9 cellular contexts compared by ENCODE assay signal in genomic region chr1:218377143-218377660, GRCh38. TPM values are rescaled to one million over a fixed set of nuclear protein-coding genes. Genes with fewer than 3 reads are reported as not detected.
A peak's percentile ranks its signal among the peaks of the same experiment; 100 is the strongest.
DNase-seq lines count a peak whose midpoint lies in the region; ATAC-seq and TF ChIP-seq lines count a peak whose summit lies in the region.
"Had no signal": no experiment of that assay in that cellular context is flagged by ENCODE, and none has a peak within 500 bp of the region (broad histone marks: within the 10 kb centered on the region; RNA-seq: fewer than 3 reads in every experiment).

No MANE protein-coding gene starts in this region.

- H3K4me3 Mint-ChIP-seq in naive B cell = peak overlapping the region in 2 of 8 donors; percentile 6 to 78

- H3K79me2 ChIP-seq in OCI-LY3 (ENCODE audit: low read length) = no peaks in the 10 kb centered on the region

- peaks cover 5 to 13% (median 11%) of the 10 kb centered on the region in 3 donors for H3K4me1 Mint-ChIP-seq in naive B cell

- intact Hi-C loops in colonic mucosa (cut with DNase I) = no loop called here

- peaks cover 0 to 5% of the 10 kb centered on the region in 2 donors for H3K36me3 Mint-ChIP-seq in naive B cell

- H3K4me1 ChIP-seq in OCI-LY3 (ENCODE audit: low read length) (peaks cover 22% of the 10 kb centered on the region), colonic mucosa (no peaks in the 10 kb centered on the region)

- DNase-seq in activated effector memory CD4-positive, alpha-beta T cell treated with Interleukin-2 at 50 U/mL for 16 hours = peak; percentile 37
- DNase-seq in naive B cell (peak; percentile 7), NCI-H2227 (lab: John Stamatoyannopoulos, UW; ENCODE audit: unreplicated experiment) (no peak), colonic mucosa (no peak), DMS153 treated with DMSO at 0.1 percent for 48 hours (lab: John Stamatoyannopoulos, UW; ENCODE audit: unreplicated experiment) (no peak)

- H3K9me3 ChIP-seq in OCI-LY3 (ENCODE audit: insufficient read depth, low read length) (no peaks in the 10 kb centered on the region), colonic mucosa (no peaks in the 10 kb centered on the region)

- no peak overlapping the region for H2AFZ ChIP-seq in OCI-LY3 (ENCODE audit: low read depth, low read length)

- ATAC-seq in GM18508 (IDR thresholded peaks at IDR 0.05; ENCODE audit: insufficient read depth, unreplicated experiment) (peak; percentile 82), HG02798 (IDR thresholded peaks at IDR 0.05; ENCODE audit: poor library complexity, unreplicated experiment) (peak; percentile 81), naive B cell (ENCODE audit: low read depth in 2 of 2) (peak; percentile 52 to 77)

- H3K4me3 ChIP-seq in OCI-LY3 (ENCODE audit: low read length) = no peak overlapping the region; the same call in 1 of the 2 replicates
- no peak overlapping the region for H3K4me3 ChIP-seq in colonic mucosa

- H3K9ac ChIP-seq in OCI-LY3 (ENCODE audit: low read length) (no peak overlapping the region), colonic mucosa (ENCODE audit: low read depth in 2 of 2, low read length in 2 of 2) (no peak overlapping the region)

- TF ChIP-seq CTCF in OCI-LY3 (IDR thresholded peaks at IDR 0.05; ENCODE audit: low read depth, low read length) (no peak), colonic mucosa (IDR thresholded peaks at IDR 0.05) (no peak)

- H3K27ac Mint-ChIP-seq in naive B cell = peak overlapping the region in 1 of 6 donors; percentile 47

- H3K36me3 ChIP-seq in OCI-LY3 (replicated peaks; ENCODE audit: low read depth, low read length) (no peaks in the 10 kb centered on the region), colonic mucosa (no peaks in the 10 kb centered on the region)

- no peaks in the 10 kb centered on the region for H3K9me3 Mint-ChIP-seq in naive B cell

- H3K27me3 ChIP-seq in OCI-LY3 (ENCODE audit: low read depth, low read length) (no peaks in the 10 kb centered on the region), colonic mucosa (no peaks in the 10 kb centered on the region)

- peaks cover 0 to 7% (median 0%) of the 10 kb centered on the region in 3 donors for H3K27me3 Mint-ChIP-seq in naive B cell

- peak overlapping the region; percentile 39 for H3K4me2 ChIP-seq in OCI-LY3 (ENCODE audit: low read length)

- no peak overlapping the region for H3K27ac ChIP-seq in OCI-LY3 (ENCODE audit: low read length)
- no peak overlapping the region for H3K27ac ChIP-seq in colonic mucosa
- H3K27ac ChIP-seq: VCaP had no signal

- H4K20me1 ChIP-seq in OCI-LY3 (ENCODE audit: insufficient read depth, low read length) = no peaks in the 10 kb centered on the region

RNA-seq across cellular contexts. Expression of gene TGFB2, which starts 32.1 kb away (rescaled TPM):
- polyA plus RNA-seq in naive B cell (ENCODE audit: low read depth in 6 of 6) = 1 to 10 TPM in 1 of 6 donors, under 1 TPM in 4, not detected in 1; 0.23 to 1.1 (median 0.43) TPM
- total RNA-seq in colonic mucosa = 1 to 10 TPM in 1 of 2 donors, under 1 TPM in 1; 0.27 to 4.6 TPM

Comparison
In these comparisons a context has a peak if more than half of its experiments do, and no peak if none do; other contexts are left out.
1. DNase-seq: peak in activated effector memory CD4-positive, alpha-beta T cell treated with Interleukin-2 at 50 U/mL for 16 hours (single experiment) and naive B cell (single experiment); none in NCI-H2227 (single experiment), colonic mucosa (single experiment) and DMS153 treated with DMSO at 0.1 percent for 48 hours (single experiment).
2. Peak in every context shown above with its lines, with median percentiles within 50 percentile points of each other: ATAC-seq.